Comparison of ENCODE assay signal across 10 cellular contexts in the genomic region with DNA sequence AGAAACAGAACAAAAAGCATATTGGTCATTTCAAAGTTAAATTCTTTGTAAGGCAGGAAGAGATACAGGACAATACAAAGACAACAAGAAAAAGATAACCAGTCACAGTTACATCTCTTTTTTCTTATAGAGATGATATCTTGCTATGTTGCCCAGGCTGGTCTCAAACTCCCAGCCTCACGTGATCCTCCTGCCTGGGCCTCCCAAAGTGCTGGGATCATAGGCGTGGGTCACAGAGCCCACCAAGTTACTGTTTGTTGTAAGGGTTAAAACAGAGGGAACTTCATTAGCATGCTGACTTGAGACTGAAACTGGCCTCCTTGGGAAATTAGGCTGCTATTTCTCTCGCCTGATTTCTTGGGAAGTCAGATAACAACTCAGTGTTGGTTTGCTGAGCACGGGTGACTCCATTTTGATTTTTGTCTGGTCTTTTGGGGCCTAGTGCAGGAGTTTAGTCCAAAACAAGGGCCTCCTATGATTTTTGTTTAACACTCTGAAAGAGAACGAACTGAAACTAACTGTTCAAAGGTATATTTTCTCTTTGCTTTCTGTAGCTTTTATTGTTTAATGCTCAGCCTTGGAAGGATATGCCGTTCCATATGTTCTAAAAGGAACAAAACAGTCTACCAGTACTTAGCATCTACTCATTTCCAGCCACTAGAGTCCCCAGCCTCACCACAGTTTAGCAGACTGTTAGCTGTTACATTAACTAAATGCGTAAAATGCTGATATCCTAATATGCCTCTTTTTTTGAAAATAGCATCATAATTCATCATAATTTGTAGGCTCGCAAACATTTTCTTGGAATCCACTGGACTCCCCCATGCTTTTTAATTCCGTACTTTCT. TPM values are rescaled to one million over a fixed set of nuclear protein-coding genes. Genes with fewer than 3 reads are reported as not detected.
DNase-seq lines count a peak whose midpoint lies in the region; TF ChIP-seq lines count a peak whose summit lies in the region.
"Had no signal": no experiment of that assay in that cellular context is flagged by ENCODE, and none has a peak within 500 bp of the region (broad histone marks: within the 10 kb centered on the region; RNA-seq: fewer than 3 reads in every experiment).

No MANE protein-coding gene starts in this region.

- H3K27me3 ChIP-seq in CD8-positive, alpha-beta memory T cell (ENCODE audit: insufficient read depth, low read length, poor library complexity, severe bottlenecking): no peaks in the 10 kb centered on the region
- no peaks in the 10 kb centered on the region for H3K27me3 ChIP-seq in esophagus squamous epithelium
- H3K27me3 ChIP-seq in prostate gland (replicated peaks; ENCODE audit: insufficient read depth): no peaks in the 10 kb centered on the region
- H3K27me3 ChIP-seq in SJCRH30: no peaks in the 10 kb centered on the region

- intact Hi-C loops in esophagus squamous epithelium (cut with DNase I): no loop called here
- intact Hi-C loops in prostate gland (cut with DNase I): no loop called here

- H3K4me3 ChIP-seq in CD8-positive, alpha-beta memory T cell (ENCODE audit: low read length): no peak overlapping the region
- no peak overlapping the region for H3K4me3 ChIP-seq in SK-N-MC
- no peak overlapping the region for H3K4me3 ChIP-seq in esophagus squamous epithelium
- H3K4me3 ChIP-seq in prostate gland: no peak overlapping the region
- no peak overlapping the region for H3K4me3 ChIP-seq in SJCRH30

- peaks cover 20 to 37% (median 28%) of the 10 kb centered on the region in 3 donors for H3K4me1 Mint-ChIP-seq in CD8-positive, alpha-beta memory T cell

- peaks cover 7% of the 10 kb centered on the region for H3K4me1 ChIP-seq in CD8-positive, alpha-beta memory T cell (ENCODE audit: insufficient read depth, low read length)
- H3K4me1 ChIP-seq in esophagus squamous epithelium (peaks cover 8 to 27% (median 18%) of the 10 kb centered on the region in 3 donors), prostate gland (replicated peaks) (peaks cover 4% of the 10 kb centered on the region), SJCRH30 (peaks cover 6% of the 10 kb centered on the region; the same call in 1 of the 2 replicates)

- H3K27me3 Mint-ChIP-seq in CD8-positive, alpha-beta memory T cell: peaks cover 0 to 5% of the 10 kb centered on the region in 2 donors

- TF ChIP-seq CTCF in esophagus squamous epithelium (IDR thresholded peaks at IDR 0.05): no peak
- no peak for TF ChIP-seq CTCF in prostate gland (IDR thresholded peaks at IDR 0.05)
- no peak for TF ChIP-seq CTCF in GM10266 (IDR thresholded peaks at IDR 0.05; ENCODE audit: control insufficient read depth, insufficient read depth, low read depth, missing control alignments)

- peak overlapping the region in 2 of 7 donors; percentile 2 to 15 for H3K4me3 Mint-ChIP-seq in CD8-positive, alpha-beta memory T cell

- CTCF ChIA-PET in CD8-positive, alpha-beta memory T cell (lab: Charles Lee): interaction anchor here (0.8 to 2.3 kb wide), 2 partner anchors 11 to 21 kb away, joined by 3 to 9 read pairs; no protein-coding TSS in a partner anchor

- no peak for TF ChIP-seq POLR2A in esophagus squamous epithelium (IDR thresholded peaks at IDR 0.05)
- no peak for TF ChIP-seq POLR2A in prostate gland (IDR thresholded peaks at IDR 0.05)

- in situ Hi-C loops in KBM-7 (cut with MboI; ENCODE audit: low pct_unique_long_range_greater_than_20kb, low sequenced_read_pairs): no loop called here

- no peak for DNase-seq in CD8-positive, alpha-beta memory T cell
- DNase-seq in SK-N-MC (ENCODE audit: low read depth, low spot score): no peak
- no peak for DNase-seq in esophagus squamous epithelium (lab: John Stamatoyannopoulos, UW)
- no peak for DNase-seq in prostate gland (ENCODE audit: low spot score)
- no peak for DNase-seq in SJCRH30
- DNase-seq in globus pallidus (ENCODE audit: low spot score): no peak
- no peak for DNase-seq in GM10266 (ENCODE audit: extremely low spot score)
- DNase-seq in KBM-7: no peak
- DNase-seq: cerebellar nuclear complex, NCI-H2107 had no signal

- POLR2A ChIA-PET in CD8-positive, alpha-beta memory T cell (lab: Charles Lee): no interaction called here

- H3K9ac ChIP-seq in SK-N-MC (ENCODE audit: insufficient read length): no peak overlapping the region

- H3K36me3 Mint-ChIP-seq in CD8-positive, alpha-beta memory T cell: no peaks in the 10 kb centered on the region

- H3K27ac Mint-ChIP-seq in CD8-positive, alpha-beta memory T cell: peak overlapping the region in 6 of 8 donors; percentile 39 to 79 (median 58)

- no peaks in the 10 kb centered on the region for H3K9me3 ChIP-seq in CD8-positive, alpha-beta memory T cell (ENCODE audit: low read length)
- H3K9me3 ChIP-seq in SK-N-MC (ENCODE audit: low read depth, low read length): no peaks in the 10 kb centered on the region
- no peaks in the 10 kb centered on the region for H3K9me3 ChIP-seq in esophagus squamous epithelium
- no peaks in the 10 kb centered on the region for H3K9me3 ChIP-seq in prostate gland
- no peaks in the 10 kb centered on the region for H3K9me3 ChIP-seq in SJCRH30 (replicated peaks)

- no peak overlapping the region for H3K27ac ChIP-seq in CD8-positive, alpha-beta memory T cell (ENCODE audit: low read depth, low read length)
- peak overlapping the region; percentile 75 for H3K27ac ChIP-seq in SK-N-MC
- H3K27ac ChIP-seq in esophagus squamous epithelium: peak overlapping the region; percentile 30 to 82 (median 80)
- H3K27ac ChIP-seq in prostate gland: peak overlapping the region; percentile 84 to 87
- H3K27ac ChIP-seq in SJCRH30: no peak overlapping the region

- H3K36me3 ChIP-seq in CD8-positive, alpha-beta memory T cell (ENCODE audit: insufficient read depth, low read length): no peaks in the 10 kb centered on the region
- H3K36me3 ChIP-seq in SK-N-MC (ENCODE audit: insufficient read depth, low read length): no peaks in the 10 kb centered on the region
- H3K36me3 ChIP-seq in esophagus squamous epithelium: no peaks in the 10 kb centered on the region
- no peaks in the 10 kb centered on the region for H3K36me3 ChIP-seq in prostate gland
- H3K36me3 ChIP-seq in SJCRH30: no peaks in the 10 kb centered on the region

- 52 to 69% methylated on average over 9 of the region's 9 CpGs for WGBS in esophagus squamous epithelium, 2 donors
- 41% methylated on average over 9 of the region's 9 CpGs for whole genome bisulfite sequencing in prostate gland

- H3K9me3 Mint-ChIP-seq in CD8-positive, alpha-beta memory T cell: no peaks in the 10 kb centered on the region

RNA-seq across cellular contexts. Expression of a gene that starts 31.4 kb away (rescaled TPM):
- 10 to 100 TPM; 73.3 to 75.6 TPM for total RNA-seq in CD8-positive, alpha-beta memory T cell
- polyA plus RNA-seq in CD8-positive, alpha-beta memory T cell: 9.5 TPM
- total RNA-seq in esophagus squamous epithelium (10 to 100 TPM; 27.3 to 39.2 (median 32.8) TPM), prostate gland (100 to 1,000 TPM in 1 of 2 donors, 10 to 100 TPM in 1; 39.9 to 175 TPM)
- 40.7 and 50.0 TPM in 2 replicates for total RNA-seq in SJCRH30 (2014; rRNA removed; shearing (Covaris generic))

Comparison
In these comparisons a context has a peak if more than half of its experiments do, and no peak if none do; other contexts are left out.
1. H3K27ac ChIP-seq: peak in SK-N-MC (single experiment), esophagus squamous epithelium (4 of 4) and prostate gland (2 of 2); none in CD8-positive, alpha-beta memory T cell (single experiment) and SJCRH30 (single experiment).